In genomic region chr14:104209985-104210520, GRCh38 we compare ENCODE assay signal across 21 cellular contexts.
DNase-seq lines count a peak whose midpoint lies in the region; ATAC-seq lines count a peak whose summit lies in the region.
"Had no signal": no experiment of that assay in that cellular context is flagged by ENCODE, and none has a peak within 500 bp of the region (broad histone marks: within the 10 kb centered on the region; RNA-seq: fewer than 3 reads in every experiment).

No MANE protein-coding gene starts in this region.

- ATAC-seq in left ventricle myocardium superior (no peak), HG03175 (IDR thresholded peaks at IDR 0.05; ENCODE audit: unreplicated experiment) (no peak), GM21381 (IDR thresholded peaks at IDR 0.05; ENCODE audit: unreplicated experiment) (no peak)

- intact Hi-C loops in left ventricle myocardium superior (cut with micrococcal nuclease), result no loop called here

- peak; percentile 73 for DNase-seq in NCI-H748 (lab: John Stamatoyannopoulos, UW; ENCODE audit: unreplicated experiment)
- DNase-seq in NCI-H748 treated with DMSO at 0.1 percent for 48 hours (lab: John Stamatoyannopoulos, UW), result no peak
- DNase-seq in NCI-H1417 (lab: John Stamatoyannopoulos, UW), result peak in 2 of 3 experiments; percentile 69 to 93
- DNase-seq in left ventricle myocardium superior, result peak; percentile 14
- DNase-seq in superior temporal gyrus (ENCODE audit: extremely low spot score), result peak; percentile 16
- no peak for DNase-seq in activated naive CD4-positive, alpha-beta T cell treated with Interleukin-2 at 50 U/mL for 16 hours
- DNase-seq: 8988T; CD4-positive, alpha-beta T cell; DMS153; GDM1; GM23248; IMR-90; NCI-H1694; NCI-H2107; NCI-H345; NCI-H524 treated with DMSO at 0.1 percent for 48 hours; OCI-M1; SHP77 treated with DMSO at 0.1 percent for 48 hours; SK-N-SH had no signal

Comparison
In these comparisons a context has a peak if more than half of its experiments do, and no peak if none do; other contexts are left out.
1. DNase-seq: peak in NCI-H748 (single experiment), NCI-H1417 (2 of 3), left ventricle myocardium superior (single experiment) and superior temporal gyrus (single experiment); none in NCI-H748 treated with DMSO at 0.1 percent for 48 hours (single experiment) and activated naive CD4-positive, alpha-beta T cell treated with Interleukin-2 at 50 U/mL for 16 hours (single experiment).